In the genomic region with DNA sequence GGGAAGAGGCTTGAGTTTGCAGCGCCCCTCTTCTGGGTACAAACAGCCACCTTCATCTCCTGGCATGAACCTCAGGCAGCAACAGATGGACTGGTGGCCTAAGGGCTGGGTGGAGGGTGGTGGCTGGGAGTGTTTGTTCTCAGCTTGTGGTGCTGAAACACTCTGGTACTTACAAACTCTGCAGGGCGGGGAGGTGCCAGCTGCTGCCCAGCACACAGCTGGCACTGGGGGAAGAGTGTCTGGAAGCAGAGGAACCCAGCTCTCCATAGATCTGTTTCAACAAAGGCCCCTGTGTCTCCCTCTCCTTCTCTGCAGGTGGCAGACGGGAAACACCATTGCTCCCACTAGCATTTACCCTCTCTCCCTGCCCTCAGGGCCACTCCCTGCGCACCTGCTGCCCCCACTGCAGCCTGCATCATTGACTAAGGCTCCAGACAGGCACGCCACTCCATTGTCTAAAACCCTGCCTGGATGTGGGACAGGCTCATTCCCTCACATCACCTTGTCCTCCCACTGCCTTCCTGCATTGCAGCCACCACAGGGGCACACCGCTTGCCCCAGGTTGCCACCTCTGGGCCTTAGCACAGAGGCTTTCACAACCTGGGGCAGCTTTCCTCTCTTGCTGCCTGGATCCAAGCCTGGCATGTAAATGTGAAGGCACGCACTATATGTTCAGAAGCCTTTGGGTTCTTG, we compare ENCODE assay signal across 13 cellular contexts. TPM values are rescaled to one million over a fixed set of nuclear protein-coding genes. Genes with fewer than 3 reads are reported as not detected.
DNase-seq lines count a peak whose midpoint lies in the region; ATAC-seq and TF ChIP-seq lines count a peak whose summit lies in the region.
"Had no signal": no experiment of that assay in that cellular context is flagged by ENCODE, and none has a peak within 500 bp of the region (broad histone marks: within the 10 kb centered on the region; RNA-seq: fewer than 3 reads in every experiment).

No MANE protein-coding gene starts in this region.

- intact Hi-C loops in right cardiac atrium (cut with DNase I), result no loop called here
- intact Hi-C loops in transverse colon (cut with DNase I; ENCODE audit: low total_unique reads), result no loop called here

- peak; percentile 9 for DNase-seq in activated CD8-positive, alpha-beta memory T cell treated with anti-CD3 and anti-CD28 coated beads for 24 hours
- no peak for DNase-seq in activated CD8-positive, alpha-beta memory T cell treated with anti-CD3 and anti-CD28 coated beads, Interleukin-2, amount 50 U/mL, for 4 hours
- DNase-seq in NCI-H524 (lab: John Stamatoyannopoulos, UW) (peak; percentile 66 to 83), right cardiac atrium (no peak), transverse colon (peak; percentile 28)
- DNase-seq in activated CD4-positive, alpha-beta T cell treated with anti-CD3 and anti-CD28 coated beads for 48 hours, result no peak
- DNase-seq: MM.1S, psoas muscle had no signal

- H3K27ac ChIP-seq in right cardiac atrium (ENCODE audit: low read length) (no peak overlapping the region), transverse colon (peak overlapping the region in 1 of 4 donors; percentile 46)
- H3K27ac ChIP-seq: HL-60, PC-9, psoas muscle, suprapubic skin had no signal

- H3K4me3 ChIP-seq in right cardiac atrium (ENCODE audit: low read length), result no peak overlapping the region
- no peak overlapping the region for H3K4me3 ChIP-seq in transverse colon
- H3K4me3 ChIP-seq: PC-9, psoas muscle, suprapubic skin had no signal

- no peaks in the 10 kb centered on the region for H3K36me3 ChIP-seq in transverse colon
- H3K36me3 ChIP-seq: suprapubic skin had no signal

- no peaks in the 10 kb centered on the region for H3K4me1 ChIP-seq in right cardiac atrium (ENCODE audit: control insufficient read depth, insufficient read depth, low read length)
- H3K4me1 ChIP-seq in transverse colon, result no peaks in the 10 kb centered on the region
- H3K4me1 ChIP-seq: psoas muscle, suprapubic skin had no signal

- WGBS in right cardiac atrium, result 88% methylated on average over 7 of the region's 7 CpGs
- 64% methylated on average over 6 of the region's 7 CpGs; no CpG with 5 or more reads in 1 of the 2 donors for WGBS in transverse colon (ENCODE audit: low coverage in 1 of 2), 2 donors

- no peak for TF ChIP-seq EP300 in transverse colon (IDR thresholded peaks at IDR 0.05; ENCODE audit: low read depth)

- no peak for TF ChIP-seq CTCF in transverse colon (IDR thresholded peaks at IDR 0.05)

- H3K9me3 ChIP-seq in right cardiac atrium (ENCODE audit: control insufficient read depth, low read length), result no peaks in the 10 kb centered on the region
- no peaks in the 10 kb centered on the region for H3K9me3 ChIP-seq in transverse colon
- H3K9me3 ChIP-seq: psoas muscle, suprapubic skin had no signal

- in situ Hi-C loops in transverse colon (cut with MboI; ENCODE audit: low pct_ligation_motif_present in 1 of 4, low pct_unique_long_range_greater_than_20kb in 1 of 4, low sequenced_read_pairs in 3 of 4), result no loop called here

- ATAC-seq in right cardiac atrium (peak; percentile 25 to 84), HG03457 (IDR thresholded peaks at IDR 0.05; ENCODE audit: unreplicated experiment) (no peak), GM19463 (IDR thresholded peaks at IDR 0.05; ENCODE audit: unreplicated experiment) (no peak)
- ATAC-seq: psoas muscle had no signal

- no peak for TF ChIP-seq POLR2A in transverse colon (IDR thresholded peaks at IDR 0.05)

- H3K27me3 ChIP-seq in right cardiac atrium (ENCODE audit: control insufficient read depth, insufficient read depth), result no peaks in the 10 kb centered on the region
- H3K27me3 ChIP-seq in transverse colon, result no peaks in the 10 kb centered on the region
- H3K27me3 ChIP-seq: suprapubic skin had no signal

RNA-seq across cellular contexts. Expression of a gene that starts 6.5 kb away (rescaled TPM):
- total RNA-seq in right cardiac atrium (1 to 10 TPM; 3.1 to 6.5 (median 5.6) TPM), transverse colon (1 to 10 TPM in 3 of 4 donors, not detected in 1; 1.4 to 3.4 (median 1.7) TPM)
- polyA plus RNA-seq in right cardiac atrium, result 1.4 TPM

Comparison
In these comparisons a context has a peak if more than half of its experiments do, and no peak if none do; other contexts are left out.
1. DNase-seq: peak in activated CD8-positive, alpha-beta memory T cell treated with anti-CD3 and anti-CD28 coated beads for 24 hours (single experiment), NCI-H524 (2 of 2) and transverse colon (single experiment); none in activated CD8-positive, alpha-beta memory T cell treated with anti-CD3 and anti-CD28 coated beads, Interleukin-2, amount 50 U/mL, for 4 hours (single experiment), right cardiac atrium (0 of 3) and activated CD4-positive, alpha-beta T cell treated with anti-CD3 and anti-CD28 coated beads for 48 hours (single experiment).
2. ATAC-seq: peak in right cardiac atrium (2 of 2); none in HG03457 (single experiment) and GM19463 (single experiment).